ENCODE assay signal across 1 cellular context in the genomic region with DNA sequence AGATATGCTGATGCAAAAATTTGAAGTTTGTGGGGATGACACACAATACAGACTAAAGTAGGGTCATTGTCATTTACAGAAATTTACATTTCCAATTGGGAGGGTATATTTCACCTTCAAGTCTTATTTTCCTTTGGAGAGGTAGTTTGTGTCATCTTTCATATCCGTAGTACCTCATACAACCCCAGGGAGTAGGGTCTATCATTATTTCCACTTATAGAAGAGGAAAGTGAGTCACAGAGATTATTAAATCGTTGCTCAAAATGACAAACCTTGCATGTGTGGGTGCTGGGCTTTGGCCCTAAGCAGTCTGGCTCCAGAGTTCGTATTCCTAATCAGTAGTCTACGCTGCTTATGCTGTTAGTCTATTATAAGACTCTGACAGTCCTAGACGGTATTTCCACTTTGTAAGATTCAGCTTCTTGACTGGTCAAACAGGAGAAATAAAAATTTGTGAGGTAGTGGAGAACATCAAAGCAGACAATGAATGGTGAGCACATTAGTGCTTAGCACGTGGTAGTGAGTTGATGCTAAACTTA.
TF ChIP-seq lines count a peak whose summit lies in the region.

No MANE protein-coding gene starts in this region.

TF ChIP-seq in GM23338, 12 proteins besides CTCF, POLR2A, EP300 and RAD21 (continued from another document):
- TF ChIP-seq, protein P1, sequence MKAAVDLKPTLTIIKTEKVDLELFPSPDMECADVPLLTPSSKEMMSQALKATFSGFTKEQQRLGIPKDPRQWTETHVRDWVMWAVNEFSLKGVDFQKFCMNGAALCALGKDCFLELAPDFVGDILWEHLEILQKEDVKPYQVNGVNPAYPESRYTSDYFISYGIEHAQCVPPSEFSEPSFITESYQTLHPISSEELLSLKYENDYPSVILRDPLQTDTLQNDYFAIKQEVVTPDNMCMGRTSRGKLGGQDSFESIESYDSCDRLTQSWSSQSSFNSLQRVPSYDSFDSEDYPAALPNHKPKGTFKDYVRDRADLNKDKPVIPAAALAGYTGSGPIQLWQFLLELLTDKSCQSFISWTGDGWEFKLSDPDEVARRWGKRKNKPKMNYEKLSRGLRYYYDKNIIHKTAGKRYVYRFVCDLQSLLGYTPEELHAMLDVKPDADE (IDR thresholded peaks at IDR 0.05) = no peak
- TF ChIP-seq NANOG (IDR thresholded peaks at IDR 0.05; ENCODE audit: borderline replicate concordance) (no peak), STAT1 (IDR thresholded peaks at IDR 0.05; ENCODE audit: unreplicated experiment) (no peak), EZH2phosphoT487 (IDR thresholded peaks at IDR 0.05; ENCODE audit: unreplicated experiment) (no peak)
- TF ChIP-seq, protein P2, sequence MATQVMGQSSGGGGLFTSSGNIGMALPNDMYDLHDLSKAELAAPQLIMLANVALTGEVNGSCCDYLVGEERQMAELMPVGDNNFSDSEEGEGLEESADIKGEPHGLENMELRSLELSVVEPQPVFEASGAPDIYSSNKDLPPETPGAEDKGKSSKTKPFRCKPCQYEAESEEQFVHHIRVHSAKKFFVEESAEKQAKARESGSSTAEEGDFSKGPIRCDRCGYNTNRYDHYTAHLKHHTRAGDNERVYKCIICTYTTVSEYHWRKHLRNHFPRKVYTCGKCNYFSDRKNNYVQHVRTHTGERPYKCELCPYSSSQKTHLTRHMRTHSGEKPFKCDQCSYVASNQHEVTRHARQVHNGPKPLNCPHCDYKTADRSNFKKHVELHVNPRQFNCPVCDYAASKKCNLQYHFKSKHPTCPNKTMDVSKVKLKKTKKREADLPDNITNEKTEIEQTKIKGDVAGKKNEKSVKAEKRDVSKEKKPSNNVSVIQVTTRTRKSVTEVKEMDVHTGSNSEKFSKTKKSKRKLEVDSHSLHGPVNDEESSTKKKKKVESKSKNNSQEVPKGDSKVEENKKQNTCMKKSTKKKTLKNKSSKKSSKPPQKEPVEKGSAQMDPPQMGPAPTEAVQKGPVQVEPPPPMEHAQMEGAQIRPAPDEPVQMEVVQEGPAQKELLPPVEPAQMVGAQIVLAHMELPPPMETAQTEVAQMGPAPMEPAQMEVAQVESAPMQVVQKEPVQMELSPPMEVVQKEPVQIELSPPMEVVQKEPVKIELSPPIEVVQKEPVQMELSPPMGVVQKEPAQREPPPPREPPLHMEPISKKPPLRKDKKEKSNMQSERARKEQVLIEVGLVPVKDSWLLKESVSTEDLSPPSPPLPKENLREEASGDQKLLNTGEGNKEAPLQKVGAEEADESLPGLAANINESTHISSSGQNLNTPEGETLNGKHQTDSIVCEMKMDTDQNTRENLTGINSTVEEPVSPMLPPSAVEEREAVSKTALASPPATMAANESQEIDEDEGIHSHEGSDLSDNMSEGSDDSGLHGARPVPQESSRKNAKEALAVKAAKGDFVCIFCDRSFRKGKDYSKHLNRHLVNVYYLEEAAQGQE (IDR thresholded peaks at IDR 0.05; ENCODE audit: unreplicated experiment) = no peak
